Comparison of ENCODE assay signal across 23 cellular contexts in the genomic region with DNA sequence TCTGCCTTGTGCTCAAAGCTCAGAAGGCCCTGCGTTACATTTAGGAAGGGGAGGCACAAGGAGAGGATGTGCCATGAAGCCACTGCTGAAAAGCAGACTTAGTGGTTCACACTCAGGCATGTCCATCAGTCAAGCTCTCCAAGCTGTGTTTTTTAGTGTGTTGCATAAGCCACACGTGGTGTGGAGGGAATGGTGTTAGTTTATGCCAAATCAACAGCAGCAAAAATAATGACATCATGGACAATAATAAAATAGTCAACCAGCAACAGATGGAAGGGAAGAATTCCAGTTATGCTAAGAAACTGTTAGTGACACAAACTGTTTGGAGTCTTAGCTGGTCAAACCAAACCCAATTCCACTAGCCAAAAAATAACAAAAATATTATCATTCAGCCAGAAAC.
"Had no signal": no experiment of that assay in that cellular context is flagged by ENCODE, and none has a peak within 500 bp of the region (broad histone marks: within the 10 kb centered on the region; RNA-seq: fewer than 3 reads in every experiment).

No MANE protein-coding gene starts in this region.

- ATAC-seq: activated CD4-positive, CD25-positive, alpha-beta regulatory T cell treated with anti-CD3 and anti-CD28 coated beads, Interleukin-2, amount 50 U/mL, for 24 hours; activated CD8-positive, alpha-beta T cell treated with anti-CD3 and anti-CD28 coated beads, Interleukin-2, amount 10 ng/mL, durations not matched to agents 7 days and 5 days; activated naive CD8-positive, alpha-beta T cell treated with anti-CD3 and anti-CD28 coated beads, Interleukin-2, amount 50 U/mL, for 24 hours had no signal

- H3K27ac Mint-ChIP-seq: activated CD8-positive, alpha-beta T cell treated with anti-CD3 and anti-CD28 coated beads, Interleukin-2, amount 10 ng/mL, durations not matched to agents 7 days and 5 days; activated naive CD8-positive, alpha-beta T cell treated with anti-CD3 and anti-CD28 coated beads, Interleukin-2, amount 50 U/mL, for 24 hours; T-helper 1 cell treated with Interleukin-12 subunit alpha and Interleukin-12 subunit beta and Interleukin-4 antibody, amounts not matched to agents 30 μg/mL and 1 μg/mL, for 36 hours had no signal

- H3K27ac ChIP-seq: brain microvascular endothelial cell, cardiac muscle cell, KMS-11, Peyer's patch, RWPE1 had no signal

- H3K27me3 ChIP-seq: brain microvascular endothelial cell, cardiac muscle cell, Peyer's patch had no signal

- H3K4me3 ChIP-seq: cardiac muscle cell, Peyer's patch had no signal

- H3K9me3 ChIP-seq: Peyer's patch had no signal

- H3K36me3 ChIP-seq: brain microvascular endothelial cell, cardiac muscle cell, Peyer's patch had no signal

- H3K4me1 ChIP-seq: Peyer's patch had no signal

- DNase-seq: activated CD4-positive, alpha-beta T cell treated with anti-CD3 and anti-CD28 coated beads for 48 hours; activated CD4-positive, alpha-beta T cell treated with anti-CD3 and anti-CD28 coated beads, Interleukin-2, amount 50 U/mL, for 4 hours; activated CD8-positive, alpha-beta memory T cell treated with anti-CD3 and anti-CD28 coated beads, Interleukin-2, amount 50 U/mL, for 48 hours; activated CD8-positive, alpha-beta T cell treated with anti-CD3 and anti-CD28 coated beads, Interleukin-2, amount 10 ng/mL, durations not matched to agents 7 days and 5 days; activated naive CD4-positive, alpha-beta T cell treated with anti-CD3 and anti-CD28 coated beads, Interleukin-2, amount 50 U/mL, for 16 hours; activated naive CD8-positive, alpha-beta T cell treated with anti-CD3 and anti-CD28 coated beads, Interleukin-2, amount 50 U/mL, for 24 hours; activated T-cell treated with anti-CD3 and anti-CD28 coated beads, Interleukin-2, amount 50 U/mL, for 1 hour; amniotic stem cell; brain microvascular endothelial cell; NCI-H1092; NCI-H1417; NCI-H1930; NCI-H2171; NCI-H510A treated with DMSO at 0.1 percent for 48 hours; NCI-H69; NK-92 treated with Interleukin-12 subunit alpha and Interleukin-12 subunit beta, amount 100 ng/mL, for 24 hours; Peyer's patch; SHP77 treated with DMSO at 0.1 percent for 48 hours had no signal
